ENCODE assay signal across 18 cellular contexts in genomic region chr17:45334701-45335677, GRCh38. TPM values are rescaled to one million over a fixed set of nuclear protein-coding genes. Genes with fewer than 3 reads are reported as not detected.
A peak's percentile ranks its signal among the peaks of the same experiment; 100 is the strongest.
DNase-seq lines count a peak whose midpoint lies in the region; ATAC-seq and TF ChIP-seq lines count a peak whose summit lies in the region.
"Had no signal": no experiment of that assay in that cellular context is flagged by ENCODE, and none has a peak within 500 bp of the region (broad histone marks: within the 10 kb centered on the region; RNA-seq: fewer than 3 reads in every experiment).

No MANE protein-coding gene starts in this region.

- no peaks in the 10 kb centered on the region for H3K27me3 ChIP-seq in esophagus (ENCODE audit: control insufficient read depth in 1 of 2, insufficient read depth in 2 of 2, low read length in 2 of 2)
- H3K27me3 ChIP-seq: hepatocyte, neutrophil had no signal

- H3K36me3 ChIP-seq in esophagus (ENCODE audit: control insufficient read depth in 2 of 2, insufficient read depth in 2 of 2, low read length in 1 of 2), result no peaks in the 10 kb centered on the region
- H3K36me3 ChIP-seq: neutrophil had no signal

- H3K27ac Mint-ChIP-seq in stimulated activated naive B cell treated with anti-CD40 and anti-IgM and Interleukin-4, amounts not matched to agents 10 μg/mL and 1 μg/mL and 100 μg/mL, for 72 hours, result peak overlapping the region; percentile 94
- no peak overlapping the region for H3K27ac Mint-ChIP-seq in HFFc6
- H3K27ac Mint-ChIP-seq: activated T-helper 1 cell treated with anti-CD3 and anti-CD28 coated beads, Interleukin-12 subunit alpha, Interleukin-12 subunit beta, Interleukin-2, Interleukin-4 antibody, amounts not matched to agents 30 ng/mL and 10 ng/mL and 1 ng/mL, durations not matched to agents 14 hours and 24 hours and 36 hours had no signal

- peaks cover 48 to 67% of the 10 kb centered on the region in 2 donors for H3K4me1 Mint-ChIP-seq in stimulated activated naive B cell treated with anti-CD40 and anti-IgM and Interleukin-4, amounts not matched to agents 10 μg/mL and 1 μg/mL and 100 μg/mL, for 72 hours
- peaks cover 19% of the 10 kb centered on the region for H3K4me1 Mint-ChIP-seq in HFFc6 (ENCODE audit: low read depth)

- no peaks in the 10 kb centered on the region for H3K9me3 ChIP-seq in esophagus (ENCODE audit: control insufficient read depth in 2 of 2, insufficient read depth in 1 of 2, low read depth in 1 of 2, low read length in 1 of 2)
- H3K9me3 ChIP-seq: neutrophil had no signal

- H3K9me3 Mint-ChIP-seq in stimulated activated naive B cell treated with anti-CD40 and anti-IgM and Interleukin-4, amounts not matched to agents 10 μg/mL and 1 μg/mL and 100 μg/mL, for 72 hours, result peaks cover 0 to 3% of the 10 kb centered on the region in 2 donors
- H3K9me3 Mint-ChIP-seq in HFFc6, result no peaks in the 10 kb centered on the region
- H3K9me3 Mint-ChIP-seq: activated T-helper 1 cell treated with anti-CD3 and anti-CD28 coated beads, Interleukin-12 subunit alpha, Interleukin-12 subunit beta, Interleukin-2, Interleukin-4 antibody, amounts not matched to agents 30 ng/mL and 10 ng/mL and 1 ng/mL, durations not matched to agents 14 hours and 24 hours and 36 hours had no signal

- H3K4me3 ChIP-seq in esophagus (ENCODE audit: low read depth in 1 of 2, low read length in 2 of 2), result no peak overlapping the region
- H3K4me3 ChIP-seq: hepatocyte had no signal

- H3K27ac ChIP-seq in esophagus (ENCODE audit: low read depth in 2 of 2, low read length in 1 of 2), result peak overlapping the region; percentile 2 to 50
- H3K27ac ChIP-seq: C4-2B, hepatocyte, neutrophil had no signal

- H3K36me3 Mint-ChIP-seq in stimulated activated naive B cell treated with anti-CD40 and anti-IgM and Interleukin-4, amounts not matched to agents 10 μg/mL and 1 μg/mL and 100 μg/mL, for 72 hours, result no peaks in the 10 kb centered on the region
- H3K36me3 Mint-ChIP-seq in HFFc6 (ENCODE audit: low read depth), result no peaks in the 10 kb centered on the region

- H3K4me3 Mint-ChIP-seq in stimulated activated naive B cell treated with anti-CD40 and anti-IgM and Interleukin-4, amounts not matched to agents 10 μg/mL and 1 μg/mL and 100 μg/mL, for 72 hours, result peak overlapping the region in 1 of 2 donors; percentile 39
- no peak overlapping the region for H3K4me3 Mint-ChIP-seq in HFFc6
- H3K4me3 Mint-ChIP-seq: activated T-helper 1 cell treated with anti-CD3 and anti-CD28 coated beads, Interleukin-12 subunit alpha, Interleukin-12 subunit beta, Interleukin-2, Interleukin-4 antibody, amounts not matched to agents 30 ng/mL and 10 ng/mL and 1 ng/mL, durations not matched to agents 14 hours and 24 hours and 36 hours had no signal

- no peak for ATAC-seq in stimulated activated naive B cell treated with anti-CD40 and anti-IgM and Interleukin-4, amounts not matched to agents 10 μg/mL and 1 μg/mL and 100 μg/mL, for 72 hours (replicated peaks)

- DNase-seq in activated CD8-positive, alpha-beta memory T cell treated with anti-CD3 and anti-CD28 coated beads for 24 hours, result peak; percentile 33
- no peak for DNase-seq in activated CD8-positive, alpha-beta memory T cell treated with anti-CD3 and anti-CD28 coated beads, Interleukin-2, amount 50 U/mL, for 48 hours
- DNase-seq in NCI-H748 (lab: John Stamatoyannopoulos, UW; ENCODE audit: unreplicated experiment) (peak; percentile 76), HuH-7.5 (ENCODE audit: low spot score) (no peak), HFFc6 (no peak)
- DNase-seq in stimulated activated naive B cell treated with anti-CD40 and anti-IgM and Interleukin-4, amounts not matched to agents 10 μg/mL and 1 μg/mL and 100 μg/mL, for 72 hours, result no peak
- DNase-seq in activated naive CD4-positive, alpha-beta T cell (lab: John Stamatoyannopoulos, UW), result no peak
- DNase-seq: activated CD4-positive, alpha-beta T cell treated with anti-CD3 and anti-CD28 coated beads, Interleukin-2, amount 50 U/mL, for 4 hours; central memory CD4-positive, alpha-beta T cell; IMR-90; midbrain; RPMI8226; stimulated activated CD4-positive, alpha-beta T cell treated with anti-CD3 and anti-CD28 coated beads, Interleukin-4, amount 100 ng/mL, for 24 hours had no signal

- WGBS in esophagus, 2 donors, result 83 to 85% methylated on average over 11 of the region's 11 CpGs

- no peak for TF ChIP-seq CTCF in HFFc6 (IDR thresholded peaks at IDR 0.05)

- H3K27me3 Mint-ChIP-seq in stimulated activated naive B cell treated with anti-CD40 and anti-IgM and Interleukin-4, amounts not matched to agents 10 μg/mL and 1 μg/mL and 100 μg/mL, for 72 hours, result no peaks in the 10 kb centered on the region
- H3K27me3 Mint-ChIP-seq in HFFc6 (ENCODE audit: insufficient read depth), result peaks cover 7% of the 10 kb centered on the region

- peaks cover 7 to 16% of the 10 kb centered on the region in 2 donors for H3K4me1 ChIP-seq in esophagus (ENCODE audit: control insufficient read depth in 2 of 2, insufficient read depth in 2 of 2, low read length in 1 of 2)

RNA-seq across cellular contexts. Expression of gene MAP3K14, which starts 18.2 kb away (rescaled TPM):
- 1 to 10 TPM; 8.0 to 9.2 TPM for polyA plus RNA-seq in esophagus
- total RNA-seq in HFFc6 (2021; fragmentation: NEBNext Ultra II Directional; extraction: Animal tissue kit (Norgen Biotek cat#: 25700)), result 1 to 10 TPM; 5.6 to 8.8 (median 6.6) TPM

Comparison
In these comparisons a context has a peak if more than half of its experiments do, and no peak if none do; other contexts are left out.
1. DNase-seq: peak in activated CD8-positive, alpha-beta memory T cell treated with anti-CD3 and anti-CD28 coated beads for 24 hours (single experiment) and NCI-H748 (single experiment); none in activated CD8-positive, alpha-beta memory T cell treated with anti-CD3 and anti-CD28 coated beads, Interleukin-2, amount 50 U/mL, for 48 hours (single experiment), stimulated activated naive B cell treated with anti-CD40 and anti-IgM and Interleukin-4, amounts not matched to agents 10 μg/mL and 1 μg/mL and 100 μg/mL, for 72 hours (single experiment), HuH-7.5 (single experiment), activated naive CD4-positive, alpha-beta T cell (0 of 4) and HFFc6 (single experiment).